In the genomic region with DNA sequence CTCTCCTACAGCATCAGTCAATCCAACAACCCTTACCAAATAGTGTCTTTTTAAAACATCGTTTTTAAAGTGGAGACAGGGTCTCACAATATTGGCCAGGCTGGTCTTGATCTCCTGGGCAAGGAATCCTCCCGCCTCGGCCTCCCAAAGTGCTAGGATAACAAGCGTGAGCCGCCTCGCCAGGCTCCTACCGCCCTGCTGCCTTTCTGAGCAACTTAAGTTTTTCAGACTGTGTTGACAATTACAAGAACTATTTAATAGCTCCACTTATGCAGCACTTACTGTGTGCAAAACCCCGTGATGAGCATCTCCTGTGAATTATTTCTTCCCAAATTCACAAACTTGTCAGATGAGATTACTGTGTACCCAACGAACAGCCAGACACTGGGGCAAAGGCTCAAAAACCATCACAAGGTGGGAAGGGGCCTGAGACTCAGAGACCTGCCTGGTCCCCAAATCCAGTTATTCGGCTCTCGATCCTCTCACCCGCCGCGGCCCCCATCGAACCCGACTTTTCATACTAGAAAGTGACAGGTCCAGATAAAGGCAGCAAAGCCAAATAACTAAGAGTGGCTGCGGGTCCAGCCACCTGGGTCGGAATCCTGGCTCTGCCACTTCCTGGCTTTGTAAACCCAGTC, we compare ENCODE assay signal across 8 cellular contexts. TPM values are rescaled to one million over a fixed set of nuclear protein-coding genes. Genes with fewer than 3 reads are reported as not detected.
DNase-seq lines count a peak whose midpoint lies in the region; ATAC-seq and TF ChIP-seq lines count a peak whose summit lies in the region.

No MANE protein-coding gene starts in this region.

- peaks cover 52% of the 10 kb centered on the region for H3K4me1 Mint-ChIP-seq in activated naive CD4-positive, alpha-beta T cell treated with anti-CD3 and anti-CD28 coated beads, Interleukin-2, amount 10 ng/mL, durations not matched to agents 7 days and 5 days
- H3K4me1 Mint-ChIP-seq in brain (peaks cover 66% of the 10 kb centered on the region), memory B cell (peaks cover 27% of the 10 kb centered on the region)

- peaks cover 4% of the 10 kb centered on the region for H3K27me3 Mint-ChIP-seq in activated naive CD4-positive, alpha-beta T cell treated with anti-CD3 and anti-CD28 coated beads, Interleukin-2, amount 10 ng/mL, durations not matched to agents 7 days and 5 days
- H3K27me3 Mint-ChIP-seq in brain (peaks cover 13% of the 10 kb centered on the region), memory B cell (no peaks in the 10 kb centered on the region)

- H3K9me3 Mint-ChIP-seq in activated naive CD4-positive, alpha-beta T cell treated with anti-CD3 and anti-CD28 coated beads, Interleukin-2, amount 10 ng/mL, durations not matched to agents 7 days and 5 days, result no peaks in the 10 kb centered on the region
- H3K9me3 Mint-ChIP-seq in brain (peaks cover 0 to 4% (median 0%) of the 10 kb centered on the region in 5 experiments), memory B cell (no peaks in the 10 kb centered on the region)

- peaks cover 57% of the 10 kb centered on the region for H3K36me3 Mint-ChIP-seq in activated naive CD4-positive, alpha-beta T cell treated with anti-CD3 and anti-CD28 coated beads, Interleukin-2, amount 10 ng/mL, durations not matched to agents 7 days and 5 days
- peaks cover 34% of the 10 kb centered on the region for H3K36me3 Mint-ChIP-seq in brain
- H3K36me3 Mint-ChIP-seq in memory B cell, result peaks cover 17% of the 10 kb centered on the region

- CTCF ChIA-PET in activated naive CD4-positive, alpha-beta T cell treated with anti-CD3 and anti-CD28 coated beads, Interleukin-2, amount 10 ng/mL, durations not matched to agents 7 days and 5 days (lab: Charles Lee), result interaction anchor here (1.5 to 3.0 kb wide), 2 partner anchors 9 to 34 kb away, joined by 7 to 13 read pairs; no protein-coding TSS in a partner anchor

- peak overlapping the region; percentile 95 for H3K4me3 Mint-ChIP-seq in activated naive CD4-positive, alpha-beta T cell treated with anti-CD3 and anti-CD28 coated beads, Interleukin-2, amount 10 ng/mL, durations not matched to agents 7 days and 5 days
- H3K4me3 Mint-ChIP-seq in brain (peak overlapping the region; percentile 93 to 99 (median 97)), memory B cell (peak overlapping the region; percentile 98)

- no peaks in the 10 kb centered on the region for H3K36me3 ChIP-seq in urinary bladder (ENCODE audit: insufficient read depth)

- no peaks in the 10 kb centered on the region for H3K4me1 ChIP-seq in urinary bladder (ENCODE audit: insufficient read depth)

- ATAC-seq in memory B cell (ENCODE audit: low read depth) (no peak), GM21723 (IDR thresholded peaks at IDR 0.05; ENCODE audit: unreplicated experiment) (no peak), HG02759 (IDR thresholded peaks at IDR 0.05; ENCODE audit: unreplicated experiment) (no peak)

- peak overlapping the region; percentile 97 for H3K27ac Mint-ChIP-seq in activated naive CD4-positive, alpha-beta T cell treated with anti-CD3 and anti-CD28 coated beads, Interleukin-2, amount 10 ng/mL, durations not matched to agents 7 days and 5 days
- H3K27ac Mint-ChIP-seq in brain (peak overlapping the region; percentile 97 to 99 (median 99)), memory B cell (peak overlapping the region; percentile 95)

- peak overlapping the region; percentile 63 for H3K4me3 ChIP-seq in urinary bladder (ENCODE audit: low read depth, low read length)

- H3K27ac ChIP-seq in urinary bladder (ENCODE audit: low read depth), result no peak overlapping the region

- TF ChIP-seq CTCF in brain (conservative IDR thresholded peaks at IDR 0.05), result no peak
- no peak for TF ChIP-seq CTCF in GM10266 (IDR thresholded peaks at IDR 0.05; ENCODE audit: control insufficient read depth, insufficient read depth, low read depth, missing control alignments)

- 2% methylated on average over 18 of the region's 18 CpGs for WGBS in urinary bladder

- DNase-seq in activated naive CD4-positive, alpha-beta T cell treated with anti-CD3 and anti-CD28 coated beads, Interleukin-2, amount 10 ng/mL, durations not matched to agents 7 days and 5 days, result no peak
- no peak for DNase-seq in activated naive CD4-positive, alpha-beta T cell treated with anti-CD3 and anti-CD28 coated beads, Interleukin-2, amount 50 U/mL, for 16 hours
- DNase-seq in memory B cell (ENCODE audit: low spot score in 2 of 2), result no peak
- no peak for DNase-seq in GM10266 (ENCODE audit: extremely low spot score)

RNA-seq across cellular contexts. Expression of a gene that starts 0.6 kb away (rescaled TPM):
- polyA plus RNA-seq in brain (ENCODE audit: insufficient read depth, low read depth, low replicate concordance) (3,254 TPM), urinary bladder (2,167 TPM)
- 1,113 TPM for total RNA-seq in urinary bladder

RNA-seq across cellular contexts. Expression of a gene that starts 0.9 kb away (rescaled TPM):
- 45.7 TPM for polyA plus RNA-seq in brain (ENCODE audit: insufficient read depth, low read depth, low replicate concordance)
- 4.9 TPM for total RNA-seq in urinary bladder
- 22.0 TPM for polyA plus RNA-seq in urinary bladder

RNA-seq across cellular contexts. Expression of a gene that starts 3.5 kb away (rescaled TPM):
- polyA plus RNA-seq in brain (ENCODE audit: insufficient read depth, low read depth, low replicate concordance), result 0.95 TPM
- 0.58 TPM for total RNA-seq in urinary bladder
- polyA plus RNA-seq in urinary bladder, result 1.1 TPM

RNA-seq across cellular contexts. Expression of a gene that starts 11.9 kb away (rescaled TPM):
- polyA plus RNA-seq in brain (ENCODE audit: insufficient read depth, low read depth, low replicate concordance) (not detected), urinary bladder (not detected)
- not detected for total RNA-seq in urinary bladder

RNA-seq across cellular contexts. Expression of a gene that starts 18.8 kb away (rescaled TPM):
- polyA plus RNA-seq in brain (ENCODE audit: insufficient read depth, low read depth, low replicate concordance) (53.2 TPM), urinary bladder (12.3 TPM)
- 4.6 TPM for total RNA-seq in urinary bladder
